ENCODE assay signal across 8 cellular contexts in the genomic region with DNA sequence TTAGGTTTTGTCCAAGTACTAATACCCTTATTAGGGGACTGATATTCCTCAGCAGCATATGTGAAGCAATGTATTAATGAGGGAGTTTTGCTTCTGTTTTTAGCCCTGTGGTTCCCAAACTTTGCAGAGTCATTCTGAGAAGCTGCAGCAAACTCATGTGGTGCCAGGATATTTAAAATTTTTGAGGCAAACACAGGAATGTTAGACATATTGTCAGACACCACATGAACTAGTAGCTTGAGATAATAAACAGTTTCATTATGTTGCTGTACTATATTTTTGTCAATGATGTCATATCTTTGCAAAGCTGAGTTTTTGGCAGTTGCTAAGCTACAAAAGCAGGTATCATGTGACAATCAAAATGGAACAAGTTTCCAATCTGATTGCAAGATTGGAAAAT. TPM values are rescaled to one million over a fixed set of nuclear protein-coding genes. Genes with fewer than 3 reads are reported as not detected.
DNase-seq lines count a peak whose midpoint lies in the region; TF ChIP-seq lines count a peak whose summit lies in the region.

No MANE protein-coding gene starts in this region.

- no peaks in the 10 kb centered on the region for H3K9me3 ChIP-seq in skeletal muscle tissue (ENCODE audit: control insufficient read depth in 3 of 3, low read length in 3 of 3)

- peak overlapping the region in 1 of 3 donors; percentile 11 for H3K9ac ChIP-seq in skeletal muscle tissue (ENCODE audit: low read depth in 1 of 3, low read length in 3 of 3)

- no peaks in the 10 kb centered on the region for H3K27me3 ChIP-seq in skeletal muscle tissue (ENCODE audit: control insufficient read depth in 3 of 3, insufficient read depth in 3 of 3, low read length in 3 of 3)

- DNase-seq in NCI-H2196 (lab: John Stamatoyannopoulos, UW; ENCODE audit: unreplicated experiment) (peak; percentile 26), NCI-H2196 treated with DMSO at 0.1 percent for 48 hours (lab: John Stamatoyannopoulos, UW; ENCODE audit: unreplicated experiment) (no peak), HT1080 (ENCODE audit: low read depth) (peak; percentile 76), cardiac fibroblast (ENCODE audit: low read depth in 2 of 2) (peak; percentile 96 to 97), NCI-H1092 treated with DMSO at 0.1 percent for 48 hours (lab: John Stamatoyannopoulos, UW) (no peak), GDM1 (lab: John Stamatoyannopoulos, UW) (no peak), NCI-H1105 (lab: John Stamatoyannopoulos, UW) (no peak)

- H3K4me3 ChIP-seq in cardiac fibroblast (replicated peaks in 1 of 2; ENCODE audit: low read depth in 2 of 2, low read length in 2 of 2) = no peak overlapping the region
- H3K4me3 ChIP-seq in skeletal muscle tissue (ENCODE audit: low read length in 3 of 3) = no peak overlapping the region

- H3K27ac ChIP-seq in skeletal muscle tissue (ENCODE audit: low read depth, low read length) = peak overlapping the region; percentile 48

- peaks cover 0 to 7% (median 6%) of the 10 kb centered on the region in 3 donors for H3K4me1 ChIP-seq in skeletal muscle tissue (ENCODE audit: control insufficient read depth in 3 of 3, insufficient read depth in 3 of 3, low read length in 3 of 3)

- H3K36me3 ChIP-seq in skeletal muscle tissue (ENCODE audit: control insufficient read depth in 3 of 3, insufficient read depth in 3 of 3, low read length in 3 of 3) = peaks cover 0 to 13% (median 12%) of the 10 kb centered on the region in 3 donors

- TF ChIP-seq CTCF in cardiac fibroblast (IDR thresholded peaks at IDR 0.05; ENCODE audit: low read depth, low read length) = no peak

RNA-seq across cellular contexts. Expression of a gene that starts 36.6 kb away (rescaled TPM):
- 58.7 and 73.2 TPM in 2 replicates for total RNA-seq in HT1080 (2014; rRNA removed; shearing (Covaris generic))
- polyA plus RNA-seq in HT1080 (2015; cell fraction: cytosol; rRNA removed) = 47.5 and 60.0 TPM in 2 replicates
- 97.7 and 114 TPM in 2 replicates for polyA plus RNA-seq in HT1080 (2015; cell fraction: nucleus; rRNA removed)
- 37.6 TPM for total RNA-seq in skeletal muscle tissue

RNA-seq across cellular contexts. Expression of a gene that starts 37.4 kb away (rescaled TPM):
- total RNA-seq in HT1080 (2014; rRNA removed; shearing (Covaris generic)) = 351 and 605 TPM in 2 replicates
- polyA plus RNA-seq in HT1080 (2015; cell fraction: cytosol; rRNA removed) = 216 and 264 TPM in 2 replicates
- 135 and 137 TPM in 2 replicates for polyA plus RNA-seq in HT1080 (2015; cell fraction: nucleus; rRNA removed)
- total RNA-seq in skeletal muscle tissue = 65.2 TPM

RNA-seq across cellular contexts. Expression of a gene that starts 55.1 kb away (rescaled TPM):
- 2.4 TPM in 2 replicates for total RNA-seq in HT1080 (2014; rRNA removed; shearing (Covaris generic))
- polyA plus RNA-seq in HT1080 (2015; cell fraction: cytosol; rRNA removed) = 2.4 and 3.7 TPM in 2 replicates
- polyA plus RNA-seq in HT1080 (2015; cell fraction: nucleus; rRNA removed) = 3.5 and 5.6 TPM in 2 replicates
- total RNA-seq in skeletal muscle tissue = 1.6 TPM

Comparison
In these comparisons a context has a peak if more than half of its experiments do, and no peak if none do; other contexts are left out.
1. DNase-seq: peak in NCI-H2196 (single experiment), HT1080 (single experiment) and cardiac fibroblast (2 of 2); none in NCI-H2196 treated with DMSO at 0.1 percent for 48 hours (single experiment), NCI-H1092 treated with DMSO at 0.1 percent for 48 hours (single experiment), GDM1 (single experiment) and NCI-H1105 (single experiment).